In genomic region chr22:46571642-46572250, GRCh38 we compare ENCODE assay signal across 16 cellular contexts. TPM values are rescaled to one million over a fixed set of nuclear protein-coding genes. Genes with fewer than 3 reads are reported as not detected.
A peak's percentile ranks its signal among the peaks of the same experiment; 100 is the strongest.
DNase-seq lines count a peak whose midpoint lies in the region; ATAC-seq, FAIRE-seq and TF ChIP-seq lines count a peak whose summit lies in the region.
"Had no signal": no experiment of that assay in that cellular context is flagged by ENCODE, and none has a peak within 500 bp of the region (broad histone marks: within the 10 kb centered on the region; RNA-seq: fewer than 3 reads in every experiment).

No MANE protein-coding gene starts in this region.

- DNase-seq in right lobe of liver (peak in 2 of 3 donors; percentile 8 to 15), HepG2 (ENCODE audit: low spot score) (no peak), GM12878 (ENCODE audit: low read depth, low spot score) (no peak), osteoblast (ENCODE audit: insufficient read length, low spot score, missing footprints) (peak; percentile 18), A673 (ENCODE audit: low spot score) (no peak), foreskin melanocyte (no peak)
- DNase-seq: 8988T, Calu3, DMS79 treated with DMSO at 0.1 percent for 48 hours, GF-D8, HCEC 1CT had no signal

- intact Hi-C loops in right lobe of liver (cut with DNase I) (loop anchor here in 1 of 2 donors (10.0 kb wide), 1 partner anchor 83 kb away; no protein-coding TSS in a partner anchor), HepG2 (cut with micrococcal nuclease; ENCODE audit: unreplicated experiment) (loop anchor here (10.0 kb wide), 1 partner anchor 163 kb away; the partner anchor contains the start of gene CERK), GM12878 (cut with micrococcal nuclease; ENCODE audit: unreplicated experiment) (no loop called here), A673 (cut with micrococcal nuclease; ENCODE audit: unreplicated experiment) (no loop called here)

- H3K9me3 ChIP-seq in right lobe of liver (no peaks in the 10 kb centered on the region), HepG2 (ENCODE audit: low read length) (peaks cover 8% of the 10 kb centered on the region; the same call in 1 of the 2 replicates), GM12878 (replicated peaks; ENCODE audit: control insufficient read depth, insufficient read depth, low read length) (peaks cover 5% of the 10 kb centered on the region; the same call in 1 of the 3 replicates), osteoblast (ENCODE audit: low read depth, low read length) (peaks cover 6% of the 10 kb centered on the region), A673 (ENCODE audit: low read depth, low read length, poor library complexity, severe bottlenecking) (peaks cover 8% of the 10 kb centered on the region)

- WGBS in right lobe of liver (ENCODE audit: insufficient coverage, low coverage, low lambda C conversion rate, missing lambda C conversion rate) = 68% methylated on average over 7 of the region's 7 CpGs
- 55% methylated on average over 7 of the region's 7 CpGs for WGBS in HepG2 (ENCODE audit: low lambda C conversion rate)
- WGBS in GM12878 (ENCODE audit: insufficient coverage, insufficient replicate concordance, low lambda C conversion rate, missing lambda C conversion rate) = 37% methylated on average over 7 of the region's 7 CpGs

- no peak overlapping the region for H3K4me2 ChIP-seq in HepG2 (ENCODE audit: low read depth, low read length)
- H3K4me2 ChIP-seq in GM12878 (ENCODE audit: control insufficient read depth, insufficient read depth) = no peak overlapping the region
- H3K4me2 ChIP-seq in osteoblast (ENCODE audit: insufficient read depth, low read length) = no peak overlapping the region
- H3K4me2 ChIP-seq: BLaER1 treated with 17β-estradiol and CSF1 and Interleukin-3, amounts not matched to agents 10 nM and 100 nM; GM23338 had no signal

- no peak overlapping the region for H3K9ac ChIP-seq in HepG2 (ENCODE audit: insufficient read depth, low read depth, low read length)
- H3K9ac ChIP-seq in GM12878 (ENCODE audit: control insufficient read depth, insufficient read depth, low read length) = no peak overlapping the region
- H3K9ac ChIP-seq: BLaER1 treated with 17β-estradiol and CSF1 and Interleukin-3, amounts not matched to agents 10 nM and 100 nM had no signal

- CTCF ChIA-PET in HepG2 (lab: Yijun Ruan, JAX; ENCODE audit: low intra/inter-chr PET ratio, low total read pairs) (no interaction called here), GM12878 (lab: Yijun Ruan, JAX) (interaction anchor here (1.4 kb wide), 1 partner anchor 8 kb away, joined by 3 read pairs; no protein-coding TSS in a partner anchor), A673 (lab: Charles Lee) (no interaction called here)

- no TSS peak for BruUV-seq in HepG2 (replicated peaks; lab: Mats Ljungman, UMichigan)
- no TSS peak for BruUV-seq in GM12878 (replicated peaks; lab: Mats Ljungman, UMichigan)
- no TSS peak for BruUV-seq in A673 (replicated peaks; lab: Mats Ljungman, UMichigan)

- TF ChIP-seq POLR2A in right lobe of liver (IDR thresholded peaks at IDR 0.05) (no peak), HepG2 (IDR thresholded peaks at IDR 0.05; ENCODE audit: insufficient read depth in 1 of 2, low read depth in 2 of 2, low read length in 2 of 2) (no peak), GM12878 (IDR thresholded peaks at IDR 0.05; ENCODE audit: low read depth, low read length) (no peak)

- TF ChIP-seq CTCF in right lobe of liver (IDR thresholded peaks at IDR 0.05) = no peak
- no peak for TF ChIP-seq CTCF in HepG2 (CRISPR knock-in tag; IDR thresholded peaks at IDR 0.05)
- TF ChIP-seq CTCF in GM12878 (IDR thresholded peaks at IDR 0.05 in 2 of 3, conservative IDR thresholded peaks at IDR 0.05 in 1 of 3; ENCODE audit: control insufficient read depth in 2 of 3, extremely low read depth in 1 of 3, insufficient read depth in 1 of 3, low read depth in 3 of 3, low read length in 3 of 3) = no peak
- TF ChIP-seq CTCF in osteoblast (IDR thresholded peaks at IDR 0.05; ENCODE audit: extremely low read depth, low read depth, low read length) = no peak
- TF ChIP-seq CTCF in A673 (conservative IDR thresholded peaks at IDR 0.05; ENCODE audit: low read depth, low read length) = no peak

- H3K27me3 ChIP-seq in right lobe of liver = no peaks in the 10 kb centered on the region
- H3K27me3 ChIP-seq in HepG2 (ENCODE audit: control insufficient read depth in 1 of 2, insufficient read depth in 2 of 2, low read length in 2 of 2) = peaks cover 5 to 11% of the 10 kb centered on the region in 2 experiments; a peak in 3 of 5 replicates
- no peaks in the 10 kb centered on the region; a peak in 1 of 4 replicates for H3K27me3 ChIP-seq in GM12878 (replicated peaks in 1 of 2; ENCODE audit: control insufficient read depth in 2 of 2, insufficient read depth in 2 of 2, low read length in 1 of 2)
- peaks cover 3% of the 10 kb centered on the region for H3K27me3 ChIP-seq in osteoblast (ENCODE audit: insufficient read depth, low read length)
- H3K27me3 ChIP-seq in A673 (replicated peaks; ENCODE audit: insufficient read depth, low read depth, low read length, poor library complexity) = no peaks in the 10 kb centered on the region
- H3K27me3 ChIP-seq: BLaER1 treated with 17β-estradiol and CSF1 and Interleukin-3, amounts not matched to agents 10 nM and 100 nM had no signal

- no peak overlapping the region for H3K4me3 ChIP-seq in right lobe of liver
- H3K4me3 ChIP-seq in HepG2 (replicated peaks in 1 of 3; ENCODE audit: insufficient read depth in 1 of 3, low read depth in 2 of 3, low read length in 3 of 3) = no peak overlapping the region
- no peak overlapping the region for H3K4me3 ChIP-seq in GM12878
- no peak overlapping the region for H3K4me3 ChIP-seq in osteoblast (ENCODE audit: insufficient read depth, low read length)
- no peak overlapping the region for H3K4me3 ChIP-seq in A673 (ENCODE audit: low read depth, low read length, poor library complexity, severe bottlenecking)
- H3K4me3 ChIP-seq: BLaER1 treated with 17β-estradiol and CSF1 and Interleukin-3, amounts not matched to agents 10 nM and 100 nM; GM23338 had no signal

- H4K20me1 ChIP-seq in HepG2 (ENCODE audit: insufficient read depth, low read length) = no peaks in the 10 kb centered on the region
- no peaks in the 10 kb centered on the region for H4K20me1 ChIP-seq in GM12878 (ENCODE audit: control insufficient read depth, insufficient read depth)
- H4K20me1 ChIP-seq in osteoblast (ENCODE audit: insufficient read depth, low read length) = no peaks in the 10 kb centered on the region

- H2AFZ ChIP-seq in HepG2 (ENCODE audit: low read length) (no peak overlapping the region), GM12878 (ENCODE audit: control insufficient read depth, low read depth, low read length) (no peak overlapping the region), osteoblast (ENCODE audit: low read length) (no peak overlapping the region)
- H2AFZ ChIP-seq: GM23338 had no signal

- RAD21 ChIA-PET in GM12878 (lab: Charles Lee; ENCODE audit: unreplicated experiment) = no interaction called here

- H3K27ac ChIP-seq in right lobe of liver (no peak overlapping the region), HepG2 (ENCODE audit: extremely low read length, insufficient read depth, low read length) (no peak overlapping the region), GM12878 (ENCODE audit: control insufficient read depth, insufficient read depth) (no peak overlapping the region), osteoblast (ENCODE audit: low read depth, low read length) (no peak overlapping the region), A673 (ENCODE audit: low read depth, low read length, poor library complexity, severe bottlenecking) (no peak overlapping the region)
- H3K27ac ChIP-seq: BLaER1 treated with 17β-estradiol and CSF1 and Interleukin-3, amounts not matched to agents 10 nM and 100 nM had no signal

- FAIRE-seq in HepG2 (lab: Jason Lieb, UNC) = no peak
- no peak for FAIRE-seq in GM12878 (lab: Jason Lieb, UNC)
- FAIRE-seq: H54 had no signal

- TF ChIP-seq RAD21 in HepG2 (CRISPR knock-in tag; IDR thresholded peaks at IDR 0.05) (no peak), GM12878 (IDR thresholded peaks at IDR 0.05; ENCODE audit: insufficient read depth, low read depth, low read length) (no peak)

- H3K4me1 ChIP-seq in right lobe of liver (peaks cover 0 to 21% (median 10%) of the 10 kb centered on the region in 4 donors), HepG2 (ENCODE audit: insufficient read depth, low read length) (peaks cover 36% of the 10 kb centered on the region), GM12878 (ENCODE audit: control insufficient read depth, insufficient read depth, low read length) (no peaks in the 10 kb centered on the region), osteoblast (ENCODE audit: insufficient read depth, low read length) (no peaks in the 10 kb centered on the region), A673 (ENCODE audit: insufficient read depth, low read length, poor library complexity, severe bottlenecking) (no peaks in the 10 kb centered on the region)

- H3K36me3 ChIP-seq in right lobe of liver (no peaks in the 10 kb centered on the region), HepG2 (replicated peaks in 1 of 2; ENCODE audit: control insufficient read depth in 1 of 2, insufficient read depth in 2 of 2, low read length in 2 of 2) (no peaks in the 10 kb centered on the region), GM12878 (ENCODE audit: control insufficient read depth in 2 of 2, insufficient read depth in 2 of 2, low read length in 1 of 2) (no peaks in the 10 kb centered on the region), osteoblast (ENCODE audit: insufficient read depth, low read length) (no peaks in the 10 kb centered on the region), A673 (ENCODE audit: insufficient read depth, low read length, poor library complexity, severe bottlenecking) (no peaks in the 10 kb centered on the region)

- H3K79me2 ChIP-seq in HepG2 (ENCODE audit: insufficient read depth, low read length) (no peaks in the 10 kb centered on the region), GM12878 (ENCODE audit: control insufficient read depth, insufficient read depth, low read length) (no peaks in the 10 kb centered on the region), osteoblast (ENCODE audit: insufficient read depth, low read length) (no peaks in the 10 kb centered on the region)

- TF ChIP-seq EP300 in HepG2 (IDR thresholded peaks at IDR 0.05; ENCODE audit: low read depth in 2 of 2, low read length in 2 of 2) = no peak
- TF ChIP-seq EP300 in HepG2 (CRISPR knock-in tag; IDR thresholded peaks at IDR 0.05; ENCODE audit: borderline replicate concordance) = no peak
- TF ChIP-seq EP300 in GM12878 (IDR thresholded peaks at IDR 0.05; ENCODE audit: borderline replicate concordance in 1 of 2, control insufficient read depth in 1 of 2, low read depth in 2 of 2, low read length in 2 of 2) = no peak

- POLR2A ChIA-PET in HepG2 (lab: Yijun Ruan, JAX) (no interaction called here), GM12878 (lab: Charles Lee) (no interaction called here), A673 (lab: Charles Lee; ENCODE audit: low non-redundant PET) (no interaction called here)

- ATAC-seq in right lobe of liver (no peak), HepG2 (no peak), GM12878 (no peak), GM18502 (IDR thresholded peaks at IDR 0.05; ENCODE audit: poor library complexity, unreplicated experiment) (no peak)
- ATAC-seq: CD8-positive, alpha-beta T cell; GM23338 had no signal

- in situ Hi-C loops in HepG2 (cut with HindIII; ENCODE audit: extremely low pct_ligation_motif_present, low pct_unique_long_range_greater_than_20kb) = loop anchor here (25.0 kb wide), 1 partner anchor 91 kb away; no protein-coding TSS in a partner anchor
- in situ Hi-C loops in GM12878 (cut with MboI) = loop anchor here (25.0 kb wide), 1 partner anchor 1916 kb away; a partner anchor contains a TSS

- SMC1A ChIA-PET in GM12878 (lab: Charles Lee; ENCODE audit: uncharacterized antibody, unreplicated experiment) = no interaction called here

RNA-seq across cellular contexts. Expression of gene CELSR1, which starts 34.3 kb away (rescaled TPM):
- total RNA-seq in right lobe of liver (1 to 10 TPM; 2.9 to 8.2 (median 5.0) TPM), HepG2 (2016; rRNA removed; fragmentation: Illumina TruSeq; extraction: Trizol) (1.5 and 1.8 TPM in 2 replicates), GM12878 (2014; rRNA removed) (0.34 and 0.38 TPM in 2 replicates), GM12878 (2014; rRNA removed; fragmentation: Illumina TruSeq; extraction: Trizol) (0.22 and 0.23 TPM in 2 replicates), GM12878 (2021) (0.74 and 0.90 TPM in 2 replicates), osteoblast (2.7 and 3.6 TPM in 2 replicates), A673 (2021) (2.3 and 3.5 TPM in 2 replicates)
- total RNA-seq in HepG2 (2016; cell fraction: cytosol; rRNA removed; fragmentation: Illumina TruSeq; extraction: Trizol; ENCODE audit: low read depth) = 0.53 and 0.71 TPM in 2 replicates
- 1.1 and 1.6 TPM in 2 replicates for total RNA-seq in HepG2 (2016; cell fraction: insoluble cytoplasmic fraction; rRNA removed; fragmentation: Illumina TruSeq; extraction: Trizol)
- 0.62 and 0.71 TPM in 2 replicates for total RNA-seq in HepG2 (2016; cell fraction: membrane; rRNA removed; fragmentation: Illumina TruSeq; extraction: Trizol)
- total RNA-seq in HepG2 (2016; cell fraction: nucleus; rRNA removed; fragmentation: Illumina TruSeq; extraction: Trizol) = 2.1 and 2.2 TPM in 2 replicates
- polyA plus RNA-seq in HepG2 (2011; rRNA removed) (0.78 and 0.84 TPM in 2 replicates), GM12878 (2011; rRNA removed) (1.3 and 1.7 TPM in 2 replicates), GM12878 (2014; fragmentation: Illumina TruSeq; extraction: Trizol) (0.32 and 0.37 TPM in 2 replicates), GM12878 (2014; fragmentation: Nextera tagmentation; extraction: Ambion mirVana) (under 1 TPM in 1 of 2 experiments, not detected in 1; 0.05 TPM), GM12878 (2014; rRNA removed) (0.66 and 0.78 TPM in 2 replicates), GM12878 (2016; fragmentation: Nextera tagmentation; extraction: Ambion mirVana) (under 1 TPM in 1 of 2 experiments, not detected in 1; 0.08 TPM)
- polyA plus RNA-seq in HepG2 (2011; cell fraction: cytosol; rRNA removed) = 0.49 and 0.62 TPM in 2 replicates
- polyA plus RNA-seq in HepG2 (2011; cell fraction: nucleus; rRNA removed) = 2.1 and 3.6 TPM in 2 replicates
- 0.75 and 0.95 TPM in 2 replicates for polyA plus RNA-seq in HepG2 (2012)
- polyA plus RNA-seq in HepG2 (2016; cell fraction: cytosol; fragmentation: Illumina TruSeq; extraction: Trizol; ENCODE audit: low read depth) = 0.17 and 0.26 TPM in 2 replicates
- polyA plus RNA-seq in HepG2 (2016; cell fraction: insoluble cytoplasmic fraction; fragmentation: Illumina TruSeq; extraction: Trizol; ENCODE audit: low read depth) = 0.76 and 1.3 TPM in 2 replicates
- 0.38 and 0.70 TPM in 2 replicates for polyA plus RNA-seq in HepG2 (2016; cell fraction: membrane; fragmentation: Illumina TruSeq; extraction: Trizol; ENCODE audit: low read depth)
- polyA plus RNA-seq in HepG2 (2016; cell fraction: nucleus; fragmentation: Illumina TruSeq; extraction: Trizol; ENCODE audit: insufficient read depth, low read depth) = 4.1 and 5.1 TPM in 2 replicates
- 4.5 and 19.4 TPM in 2 replicates for polyA minus RNA-seq in HepG2 (2011; rRNA and poly(A)+ RNA removed; ENCODE audit: low replicate concordance)
- 0.30 and 1.1 TPM in 2 replicates for polyA minus RNA-seq in HepG2 (2011; cell fraction: cytosol; rRNA and poly(A)+ RNA removed)
- polyA minus RNA-seq in HepG2 (2011; cell fraction: nucleus; rRNA and poly(A)+ RNA removed) = 2.0 and 3.5 TPM in 2 replicates
- 6.5 and 9.5 TPM in 2 replicates for total RNA-seq in GM12878 (2013; cell fraction: nucleolus; rRNA removed)
- polyA plus RNA-seq in GM12878 (2011; ENCODE audit: low read depth) = 0.20 TPM
- 2.4 and 2.5 TPM in 2 replicates for polyA plus RNA-seq in GM12878 (2011; cell fraction: cytosol; rRNA removed)
- 14.0 and 14.2 TPM in 2 replicates for polyA plus RNA-seq in GM12878 (2011; cell fraction: nucleus; rRNA removed)
- 0.51 and 0.73 TPM in 2 replicates for polyA plus RNA-seq in GM12878 (2012)
- 5.9 and 8.8 TPM in 2 replicates for polyA minus RNA-seq in GM12878 (2011; rRNA and poly(A)+ RNA removed)
- polyA minus RNA-seq in GM12878 (2011; cell fraction: cytosol; rRNA and poly(A)+ RNA removed) = 2.8 and 3.7 TPM in 2 replicates
- polyA minus RNA-seq in GM12878 (2011; cell fraction: nucleus; rRNA and poly(A)+ RNA removed) = 9.6 and 16.9 TPM in 2 replicates

RNA-seq across cellular contexts. Expression of gene GRAMD4, which starts 48.4 kb away (rescaled TPM):
- total RNA-seq in right lobe of liver (10 to 100 TPM; 29.7 to 72.0 (median 34.8) TPM), HepG2 (2016; rRNA removed; fragmentation: Illumina TruSeq; extraction: Trizol) (12.9 and 15.7 TPM in 2 replicates), GM12878 (2014; rRNA removed) (27.4 and 28.7 TPM in 2 replicates), GM12878 (2014; rRNA removed; fragmentation: Illumina TruSeq; extraction: Trizol) (8.9 and 11.7 TPM in 2 replicates), GM12878 (2021) (45.5 and 49.1 TPM in 2 replicates), osteoblast (16.8 and 17.0 TPM in 2 replicates), A673 (2021) (18.4 and 21.3 TPM in 2 replicates)
- 14.1 and 16.3 TPM in 2 replicates for total RNA-seq in HepG2 (2016; cell fraction: cytosol; rRNA removed; fragmentation: Illumina TruSeq; extraction: Trizol; ENCODE audit: low read depth)
- total RNA-seq in HepG2 (2016; cell fraction: insoluble cytoplasmic fraction; rRNA removed; fragmentation: Illumina TruSeq; extraction: Trizol) = 6.4 and 16.5 TPM in 2 replicates
- total RNA-seq in HepG2 (2016; cell fraction: membrane; rRNA removed; fragmentation: Illumina TruSeq; extraction: Trizol) = 12.4 and 12.8 TPM in 2 replicates
- total RNA-seq in HepG2 (2016; cell fraction: nucleus; rRNA removed; fragmentation: Illumina TruSeq; extraction: Trizol) = 23.1 and 33.6 TPM in 2 replicates
- polyA plus RNA-seq in HepG2 (2011; rRNA removed) (15.2 and 16.8 TPM in 2 replicates), GM12878 (2011; rRNA removed) (22.1 and 24.3 TPM in 2 replicates), GM12878 (2014; fragmentation: Illumina TruSeq; extraction: Trizol) (7.2 and 9.5 TPM in 2 replicates), GM12878 (2014; fragmentation: Nextera tagmentation; extraction: Ambion mirVana) (under 1 TPM; 0.21 to 0.73 TPM), GM12878 (2014; rRNA removed) (32.3 and 38.6 TPM in 2 replicates), GM12878 (2016; fragmentation: Nextera tagmentation; extraction: Ambion mirVana) (1 to 10 TPM; 4.2 to 5.3 TPM)
- polyA plus RNA-seq in HepG2 (2011; cell fraction: cytosol; rRNA removed) = 9.6 and 13.3 TPM in 2 replicates
- 31.6 and 32.7 TPM in 2 replicates for polyA plus RNA-seq in HepG2 (2011; cell fraction: nucleus; rRNA removed)
- 11.1 and 12.7 TPM in 2 replicates for polyA plus RNA-seq in HepG2 (2012)
- polyA plus RNA-seq in HepG2 (2016; cell fraction: cytosol; fragmentation: Illumina TruSeq; extraction: Trizol; ENCODE audit: low read depth) = 2.2 and 2.8 TPM in 2 replicates
- polyA plus RNA-seq in HepG2 (2016; cell fraction: insoluble cytoplasmic fraction; fragmentation: Illumina TruSeq; extraction: Trizol; ENCODE audit: low read depth) = 5.3 and 6.3 TPM in 2 replicates
- 4.4 and 6.1 TPM in 2 replicates for polyA plus RNA-seq in HepG2 (2016; cell fraction: membrane; fragmentation: Illumina TruSeq; extraction: Trizol; ENCODE audit: low read depth)
- polyA plus RNA-seq in HepG2 (2016; cell fraction: nucleus; fragmentation: Illumina TruSeq; extraction: Trizol; ENCODE audit: insufficient read depth, low read depth) = 20.4 and 22.4 TPM in 2 replicates
- 27.9 and 38.7 TPM in 2 replicates for polyA minus RNA-seq in HepG2 (2011; rRNA and poly(A)+ RNA removed; ENCODE audit: low replicate concordance)
- 10.0 and 13.9 TPM in 2 replicates for polyA minus RNA-seq in HepG2 (2011; cell fraction: cytosol; rRNA and poly(A)+ RNA removed)
- polyA minus RNA-seq in HepG2 (2011; cell fraction: nucleus; rRNA and poly(A)+ RNA removed) = 18.5 and 30.2 TPM in 2 replicates
- 20.3 and 24.6 TPM in 2 replicates for total RNA-seq in GM12878 (2013; cell fraction: nucleolus; rRNA removed)
- 2.6 TPM for polyA plus RNA-seq in GM12878 (2011; ENCODE audit: low read depth)
- 11.8 and 18.5 TPM in 2 replicates for polyA plus RNA-seq in GM12878 (2011; cell fraction: cytosol; rRNA removed)
- polyA plus RNA-seq in GM12878 (2011; cell fraction: nucleus; rRNA removed) = 69.1 and 78.8 TPM in 2 replicates
- 6.2 and 8.4 TPM in 2 replicates for polyA plus RNA-seq in GM12878 (2012)
- polyA minus RNA-seq in GM12878 (2011; rRNA and poly(A)+ RNA removed) = 34.2 and 34.7 TPM in 2 replicates
- 13.9 and 15.8 TPM in 2 replicates for polyA minus RNA-seq in GM12878 (2011; cell fraction: cytosol; rRNA and poly(A)+ RNA removed)
- 26.5 and 39.9 TPM in 2 replicates for polyA minus RNA-seq in GM12878 (2011; cell fraction: nucleus; rRNA and poly(A)+ RNA removed)

Comparison
In these comparisons a context has a peak if more than half of its experiments do, and no peak if none do; other contexts are left out.
1. DNase-seq: peak in right lobe of liver (2 of 3) and osteoblast (single experiment); none in HepG2 (single experiment), GM12878 (single experiment), A673 (single experiment) and foreskin melanocyte (single experiment).